ENCODE assay signal across 22 cellular contexts in the genomic region with DNA sequence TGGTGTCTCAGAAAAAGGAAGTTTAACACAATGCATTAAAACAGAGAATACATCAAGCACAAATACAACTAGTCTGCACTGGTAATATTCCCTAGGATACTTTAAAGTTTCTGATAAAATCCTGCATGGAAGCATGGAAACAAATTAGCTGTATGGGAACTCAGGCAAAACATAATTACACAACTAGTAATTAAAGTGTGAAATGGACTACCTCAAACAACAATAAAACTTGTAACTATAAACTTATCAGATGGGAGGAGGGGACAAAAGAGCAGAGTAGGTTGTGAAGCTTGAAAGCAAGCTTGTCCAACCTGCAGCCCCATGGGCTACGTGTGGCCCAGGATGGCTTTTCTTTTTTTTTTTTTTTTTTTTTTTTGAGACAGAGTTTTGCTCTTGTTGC.
"Had no signal": no experiment of that assay in that cellular context is flagged by ENCODE, and none has a peak within 500 bp of the region (broad histone marks: within the 10 kb centered on the region; RNA-seq: fewer than 3 reads in every experiment).

No MANE protein-coding gene starts in this region.

- H3K27me3 ChIP-seq: cardiac muscle cell, SJSA1 had no signal

- ATAC-seq: activated T-helper 17 cell treated with anti-CD3 and anti-CD28 coated beads, Interleukin-2, amount 50 U/mL, for 72 hours; T-helper 17 cell; WTC11 had no signal

- H3K27ac Mint-ChIP-seq: activated naive CD4-positive, alpha-beta T cell treated with anti-CD3 and anti-CD28 coated beads for 36 hours; activated naive CD8-positive, alpha-beta T cell; activated T-helper 17 cell treated with anti-CD3 and anti-CD28 coated beads, Interleukin-2, amount 50 U/mL, for 72 hours; brain; T-helper 17 cell; WTC11 had no signal

- DNase-seq: activated CD4-positive, alpha-beta T cell treated with anti-CD3 and anti-CD28 coated beads for 48 hours; activated CD4-positive, alpha-beta T cell treated with anti-CD3 and anti-CD28 coated beads, Interleukin-2, amount 50 U/mL, for 4 hours; activated CD4-positive, CD25-positive, alpha-beta regulatory T cell treated with anti-CD3 and anti-CD28 coated beads, Interleukin-2, amount 50 U/mL, for 72 hours; activated gamma-delta T cell; activated naive CD4-positive, alpha-beta T cell treated with anti-CD3 and anti-CD28 coated beads for 36 hours; activated T-cell treated with anti-CD3 and anti-CD28 coated beads, Interleukin-2, amount 50 U/mL, for 48 hours; amygdala; NCI-H1105; NCI-H1436 treated with DMSO at 0.1 percent for 48 hours; NCI-H187; NCI-H2081; NCI-H510A treated with DMSO at 0.1 percent for 48 hours; NCI-H69; SHP77; T-helper 17 cell; T-helper 9 cell had no signal

- H3K36me3 Mint-ChIP-seq: activated naive CD8-positive, alpha-beta T cell; brain; WTC11 had no signal

- H3K9me3 ChIP-seq: SJSA1 had no signal

- H3K4me1 Mint-ChIP-seq: activated T-helper 17 cell treated with anti-CD3 and anti-CD28 coated beads, Interleukin-2, amount 50 U/mL, for 72 hours; T-helper 17 cell had no signal

- H3K9me3 Mint-ChIP-seq: activated naive CD4-positive, alpha-beta T cell treated with anti-CD3 and anti-CD28 coated beads for 36 hours; activated T-helper 17 cell treated with anti-CD3 and anti-CD28 coated beads, Interleukin-2, amount 50 U/mL, for 72 hours; brain; WTC11 had no signal

- H3K27ac ChIP-seq: cardiac muscle cell, SJSA1 had no signal

- H3K36me3 ChIP-seq: cardiac muscle cell, SJSA1 had no signal

- H3K4me3 Mint-ChIP-seq: activated naive CD4-positive, alpha-beta T cell treated with anti-CD3 and anti-CD28 coated beads for 36 hours; activated naive CD8-positive, alpha-beta T cell; activated T-helper 17 cell treated with anti-CD3 and anti-CD28 coated beads, Interleukin-2, amount 50 U/mL, for 72 hours; brain; T-helper 17 cell; WTC11 had no signal

- H3K4me3 ChIP-seq: cardiac muscle cell, SJSA1 had no signal

- H3K27me3 Mint-ChIP-seq: brain had no signal
